ENCODE assay signal across 10 cellular contexts in the genomic region with DNA sequence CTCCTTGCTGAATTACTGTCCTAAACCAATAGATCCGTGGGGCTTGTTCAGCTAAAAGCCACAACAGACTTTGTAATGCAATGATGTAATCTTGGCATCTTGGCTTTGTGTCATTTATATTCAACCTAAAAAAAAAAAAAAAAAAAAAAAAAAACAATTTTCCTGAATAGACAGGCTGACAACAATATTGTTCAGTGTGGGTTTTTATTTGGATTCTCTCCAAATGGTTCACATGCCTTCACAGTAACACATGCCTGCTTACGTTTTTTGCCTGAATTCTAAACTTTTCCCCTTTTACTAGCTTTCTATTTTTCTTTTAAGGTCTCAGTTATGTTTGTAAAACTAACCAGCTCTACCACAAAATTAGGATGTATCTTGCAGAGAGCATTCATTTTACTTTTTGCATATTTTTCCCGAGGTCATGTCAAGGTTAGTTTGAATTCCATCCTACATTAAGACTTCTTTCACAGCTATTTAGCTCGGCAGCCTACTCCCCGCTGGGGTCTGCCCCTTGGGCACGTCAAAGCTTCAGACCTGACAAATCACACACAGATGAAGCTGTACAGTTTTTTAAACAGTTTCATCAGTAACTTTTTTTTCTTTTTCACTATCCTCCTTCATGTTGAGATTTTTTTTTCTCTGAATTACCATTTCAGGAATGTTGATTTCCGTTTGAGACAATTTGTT.
A peak's percentile ranks its signal among the peaks of the same experiment; 100 is the strongest.
DNase-seq lines count a peak whose midpoint lies in the region; FAIRE-seq and TF ChIP-seq lines count a peak whose summit lies in the region.
"Had no signal": no experiment of that assay in that cellular context is flagged by ENCODE, and none has a peak within 500 bp of the region (broad histone marks: within the 10 kb centered on the region; RNA-seq: fewer than 3 reads in every experiment).

No MANE protein-coding gene starts in this region.

- FAIRE-seq in GM12891 (lab: Jason Lieb, UNC): no peak
- FAIRE-seq: GM12892 had no signal

- peaks cover 4% of the 10 kb centered on the region for H3K36me3 Mint-ChIP-seq in glutamatergic neuron (ENCODE audit: unreplicated experiment)

- H3K4me1 Mint-ChIP-seq in glutamatergic neuron (ENCODE audit: low read depth, unreplicated experiment): peaks cover 9% of the 10 kb centered on the region

- no peaks in the 10 kb centered on the region for H3K9me3 ChIP-seq in right atrium auricular region
- H3K9me3 ChIP-seq in stomach smooth muscle (ENCODE audit: control insufficient read depth in 2 of 2, low read length in 2 of 2): no peaks in the 10 kb centered on the region
- no peaks in the 10 kb centered on the region for H3K9me3 ChIP-seq in PC-9 (ENCODE audit: insufficient read depth, low read depth)

- no peak overlapping the region for H2AFZ ChIP-seq in PC-9

- in situ Hi-C loops in astrocyte of the cerebellum (cut with HindIII; ENCODE audit: low sequenced_read_pairs): loop anchor here (5.0 to 25.0 kb wide), 2 partner anchors 82 to 138 kb away; no protein-coding TSS in a partner anchor

- POLR2A ChIA-PET in PC-9 (lab: Charles Lee; ENCODE audit: unreplicated experiment): no interaction called here

- H3K27ac ChIP-seq in right atrium auricular region: peak overlapping the region in 1 of 2 donors; percentile 37
- H3K27ac ChIP-seq in stomach smooth muscle (ENCODE audit: low read length): no peak overlapping the region
- no peak overlapping the region for H3K27ac ChIP-seq in PC-9

- peaks cover 9% of the 10 kb centered on the region for H3K27me3 Mint-ChIP-seq in glutamatergic neuron (ENCODE audit: unreplicated experiment)

- no peak overlapping the region for H3K9ac ChIP-seq in stomach smooth muscle (ENCODE audit: low read length in 2 of 2)

- H3K36me3 ChIP-seq in right atrium auricular region (no peaks in the 10 kb centered on the region), stomach smooth muscle (ENCODE audit: control insufficient read depth in 2 of 2, insufficient read depth in 2 of 2, low read length in 2 of 2) (no peaks in the 10 kb centered on the region), PC-9 (ENCODE audit: low read depth) (no peaks in the 10 kb centered on the region)

- H3F3A ChIP-seq in PC-9 (ENCODE audit: insufficient read depth, low read depth): no peaks in the 10 kb centered on the region

- no peaks in the 10 kb centered on the region for H3K9me2 ChIP-seq in PC-9 (ENCODE audit: insufficient read depth)

- H3K27me3 ChIP-seq in right atrium auricular region (no peaks in the 10 kb centered on the region), stomach smooth muscle (ENCODE audit: control insufficient read depth in 1 of 2, insufficient read depth in 2 of 2, low read length in 2 of 2) (no peaks in the 10 kb centered on the region), PC-9 (ENCODE audit: insufficient read depth, low read depth) (no peaks in the 10 kb centered on the region)

- intact Hi-C loops in PC-9 (cut with micrococcal nuclease; ENCODE audit: unreplicated experiment): no loop called here

- CTCF ChIA-PET in PC-9 (lab: Charles Lee): no interaction called here

- DNase-seq in HCEC 1CT: peak; percentile 49
- peak; percentile 96 for DNase-seq in astrocyte of the cerebellum (ENCODE audit: low read depth)
- no peak for DNase-seq in right atrium auricular region (ENCODE audit: low spot score)
- no peak for DNase-seq in LoVo (ENCODE audit: low spot score)
- DNase-seq in GM12891 (ENCODE audit: insufficient read length, low spot score): no peak
- DNase-seq in PC-9: no peak
- no peak for DNase-seq in glutamatergic neuron
- DNase-seq: NCI-H2171 treated with DMSO at 0.1 percent for 48 hours had no signal

- no peak for TF ChIP-seq POLR2A in GM12891 (IDR thresholded peaks at IDR 0.05; ENCODE audit: low read depth, low read length)

- no peak overlapping the region for H3K4me3 Mint-ChIP-seq in glutamatergic neuron (ENCODE audit: unreplicated experiment)

- H3K4me3 ChIP-seq in astrocyte of the cerebellum (ENCODE audit: low read depth, low read length): peak overlapping the region; percentile 23
- H3K4me3 ChIP-seq in right atrium auricular region: peak overlapping the region; percentile 4 to 7
- peak overlapping the region; percentile 31 to 57 for H3K4me3 ChIP-seq in stomach smooth muscle (ENCODE audit: low read length in 2 of 2)
- H3K4me3 ChIP-seq in PC-9: no peak overlapping the region

- no peak overlapping the region for H3K4me2 ChIP-seq in PC-9

- BruUV-seq in PC-9 (replicated peaks; lab: Mats Ljungman, UMichigan): no TSS peak

- H3K27ac Mint-ChIP-seq in glutamatergic neuron (ENCODE audit: unreplicated experiment): no peak overlapping the region

- H4K20me1 ChIP-seq in PC-9 (ENCODE audit: insufficient read depth): no peaks in the 10 kb centered on the region

- peaks cover 0 to 16% of the 10 kb centered on the region in 2 donors for H3K4me1 ChIP-seq in right atrium auricular region
- no peaks in the 10 kb centered on the region for H3K4me1 ChIP-seq in stomach smooth muscle (ENCODE audit: control insufficient read depth, insufficient read depth, low read length)
- no peaks in the 10 kb centered on the region for H3K4me1 ChIP-seq in PC-9 (replicated peaks; ENCODE audit: insufficient read depth)

- H3K79me2 ChIP-seq in PC-9 (ENCODE audit: low read depth): no peaks in the 10 kb centered on the region

- TF ChIP-seq CTCF in astrocyte of the cerebellum (IDR thresholded peaks at IDR 0.05; ENCODE audit: low read depth, low read length, missing control alignments) (no peak), right atrium auricular region (IDR thresholded peaks at IDR 0.05) (no peak), PC-9 (conservative IDR thresholded peaks at IDR 0.05) (no peak), glutamatergic neuron (IDR thresholded peaks at IDR 0.05; ENCODE audit: partially characterized antibody, unreplicated experiment) (no peak)

- peaks cover 11% of the 10 kb centered on the region for H3K9me3 Mint-ChIP-seq in glutamatergic neuron (ENCODE audit: unreplicated experiment)

TF ChIP-seq in GM12891, 5 proteins besides CTCF, POLR2A, EP300 and RAD21:
- TF ChIP-seq SPI1 (IDR thresholded peaks at IDR 0.05; ENCODE audit: low read depth, low read length) (no peak), POU2F2 (IDR thresholded peaks at IDR 0.05; ENCODE audit: low read depth, low read length) (no peak), POLR2AphosphoS5 (IDR thresholded peaks at IDR 0.05; ENCODE audit: low read depth, low read length) (no peak), PAX5 (IDR thresholded peaks at IDR 0.05; ENCODE audit: insufficient read depth, low read length, severe bottlenecking) (no peak), TAF1 (IDR thresholded peaks at IDR 0.05; ENCODE audit: low read depth, low read length) (no peak)

Comparison
In these comparisons a context has a peak if more than half of its experiments do, and no peak if none do; other contexts are left out.
1. DNase-seq: peak in HCEC 1CT (single experiment) and astrocyte of the cerebellum (single experiment); none in right atrium auricular region (single experiment), LoVo (single experiment), GM12891 (single experiment), PC-9 (0 of 2) and glutamatergic neuron (single experiment).